24 cellular contexts compared by ENCODE assay signal in the genomic region with DNA sequence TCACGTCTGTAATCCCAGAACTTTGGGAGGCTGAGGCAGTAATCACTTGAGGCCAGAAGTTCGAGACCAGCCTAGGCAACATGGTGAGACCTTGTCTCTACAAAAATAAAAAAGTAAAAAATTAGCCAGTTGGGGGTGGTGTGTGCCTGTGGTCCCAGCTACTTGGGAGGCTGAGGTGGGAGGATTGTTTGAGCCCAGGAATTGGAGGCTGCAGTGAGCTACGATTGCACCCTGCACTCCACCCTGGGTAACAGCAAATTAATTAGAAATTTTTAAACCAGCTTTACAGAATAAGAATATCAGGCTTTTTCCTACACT.
"Had no signal": no experiment of that assay in that cellular context is flagged by ENCODE, and none has a peak within 500 bp of the region (broad histone marks: within the 10 kb centered on the region; RNA-seq: fewer than 3 reads in every experiment).

No MANE protein-coding gene starts in this region.

- H3K4me1 ChIP-seq: pancreas, tibial artery had no signal

- H3K9me3 ChIP-seq: neutrophil, pancreas, tibial artery had no signal

- FAIRE-seq: astrocyte, colon, frontal cortex, pancreas, urothelium cell line had no signal

- H3K27ac ChIP-seq: neutrophil, pancreas, tibial artery, WERI-Rb-1 had no signal

- H3K4me3 Mint-ChIP-seq: activated naive CD8-positive, alpha-beta T cell treated with anti-CD3 and anti-CD28 coated beads for 36 hours; activated T-cell treated with anti-CD3 and anti-CD28 coated beads, Interleukin-2, amount 50 U/mL, for 4 hours; mesothelial cell of epicardium; natural killer cell treated with Interleukin-12 subunit alpha and Interleukin-12 subunit beta and Interleukin-15 and Interleukin-18, amount 100 ng/mL, for 72 hours; stimulated activated naive CD8-positive, alpha-beta T cell treated with anti-CD3 and anti-CD28 coated beads, Interleukin-15, Interleukin-2, amounts not matched to agents 100 ng/mL and 50 ng/mL, for 24 hours had no signal

- H3K9me3 Mint-ChIP-seq: activated naive CD8-positive, alpha-beta T cell treated with anti-CD3 and anti-CD28 coated beads for 36 hours; activated T-cell treated with anti-CD3 and anti-CD28 coated beads, Interleukin-2, amount 50 U/mL, for 4 hours; activated T-helper 2 cell treated with anti-CD3 and anti-CD28 coated beads, Interferon-gamma antibody, Interleukin-2, Interleukin-4, amounts not matched to agents 10 μg/mL and 5 μg/mL and 100 μg/mL, durations not matched to agents 14 hours and 24 hours and 36 hours; mesothelial cell of epicardium; natural killer cell treated with Interleukin-12 subunit alpha and Interleukin-12 subunit beta and Interleukin-15 and Interleukin-18, amount 100 ng/mL, for 72 hours; stimulated activated naive CD8-positive, alpha-beta T cell treated with anti-CD3 and anti-CD28 coated beads, Interleukin-15, Interleukin-2, amounts not matched to agents 100 ng/mL and 50 ng/mL, for 24 hours had no signal

- H3K27ac Mint-ChIP-seq: activated naive CD8-positive, alpha-beta T cell treated with anti-CD3 and anti-CD28 coated beads for 36 hours; activated T-helper 2 cell treated with anti-CD3 and anti-CD28 coated beads, Interferon-gamma antibody, Interleukin-2, Interleukin-4, amounts not matched to agents 10 μg/mL and 5 μg/mL and 100 μg/mL, durations not matched to agents 14 hours and 24 hours and 36 hours; mesothelial cell of epicardium; natural killer cell treated with Interleukin-12 subunit alpha and Interleukin-12 subunit beta and Interleukin-15 and Interleukin-18, amount 100 ng/mL, for 72 hours; stimulated activated naive CD8-positive, alpha-beta T cell treated with anti-CD3 and anti-CD28 coated beads, Interleukin-15, Interleukin-2, amounts not matched to agents 100 ng/mL and 50 ng/mL, for 24 hours had no signal

- H3K36me3 ChIP-seq: neutrophil, pancreas, tibial artery, WERI-Rb-1 had no signal

- H3K4me3 ChIP-seq: pancreas, tibial artery had no signal

- H3K27me3 ChIP-seq: neutrophil, pancreas, tibial artery had no signal

- DNase-seq: activated CD4-positive, alpha-beta T cell treated with anti-CD3 and anti-CD28 coated beads for 1 hour; activated CD4-positive, alpha-beta T cell treated with anti-CD3 and anti-CD28 coated beads, Interleukin-2, amount 50 U/mL, for 1 hour; activated CD8-positive, alpha-beta memory T cell treated with anti-CD3 and anti-CD28 coated beads for 24 hours; activated CD8-positive, alpha-beta memory T cell treated with anti-CD3 and anti-CD28 coated beads, Interleukin-2, amount 50 U/mL, for 48 hours; activated naive CD4-positive, alpha-beta T cell; activated T-cell treated with anti-CD3 and anti-CD28 coated beads, Interleukin-2, amount 50 U/mL, for 4 hours; central memory CD4-positive, alpha-beta T cell; effector memory CD4-positive, alpha-beta T cell; left ventricle myocardium superior; right cardiac atrium; stimulated activated CD4-positive, alpha-beta T cell treated with anti-CD3 and anti-CD28 coated beads, Interleukin-12 subunit alpha, Interleukin-12 subunit beta, amount 100 ng/mL, for 4 hours; tibial artery; WERI-Rb-1 had no signal

- H3K36me3 Mint-ChIP-seq: activated naive CD8-positive, alpha-beta T cell treated with anti-CD3 and anti-CD28 coated beads for 36 hours; mesothelial cell of epicardium; natural killer cell treated with Interleukin-12 subunit alpha and Interleukin-12 subunit beta and Interleukin-15 and Interleukin-18, amount 100 ng/mL, for 72 hours had no signal

- ATAC-seq: natural killer cell treated with Interleukin-12 subunit alpha and Interleukin-12 subunit beta and Interleukin-15 and Interleukin-18, amount 100 ng/mL, for 72 hours had no signal
